Comparison of ENCODE assay signal across 35 cellular contexts in the genomic region with DNA sequence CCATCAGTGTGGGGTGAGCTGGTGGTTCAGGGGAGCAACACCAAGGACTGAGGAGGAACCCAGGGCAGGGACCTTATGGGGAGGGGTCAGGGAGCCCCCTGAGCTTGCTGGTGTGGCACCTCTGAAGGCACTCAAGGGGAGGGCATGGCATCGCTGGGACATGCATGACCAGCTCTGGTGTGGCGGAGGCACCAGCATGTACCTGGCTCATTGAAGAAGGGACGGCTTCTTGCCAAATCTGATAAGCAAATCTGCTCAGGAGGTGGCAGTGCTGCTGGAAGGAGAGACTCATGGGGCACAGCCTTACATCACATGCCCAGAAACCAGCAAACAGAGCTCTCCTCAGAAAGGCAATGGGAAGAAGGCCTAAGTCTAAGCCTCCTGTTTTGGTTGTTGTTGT.
"Had no signal": no experiment of that assay in that cellular context is flagged by ENCODE, and none has a peak within 500 bp of the region (broad histone marks: within the 10 kb centered on the region; RNA-seq: fewer than 3 reads in every experiment).

No MANE protein-coding gene starts in this region.

- H3K4me1 Mint-ChIP-seq: activated B cell treated with CpG ODN at 0.5 μM for 24 hours; activated naive CD4-positive, alpha-beta T cell treated with anti-CD3 and anti-CD28 coated beads, Interleukin-2, amount 10 ng/mL, durations not matched to agents 7 days and 5 days; activated naive CD8-positive, alpha-beta T cell treated with anti-CD3 and anti-CD28 coated beads, Interleukin-2, amount 50 U/mL, for 24 hours; brain had no signal

- H3K9me3 Mint-ChIP-seq: activated B cell treated with CpG ODN at 0.5 μM for 24 hours; activated T-helper 1 cell treated with anti-CD3 and anti-CD28 coated beads, Interleukin-12 subunit alpha, Interleukin-12 subunit beta, Interleukin-2, Interleukin-4 antibody, amounts not matched to agents 30 ng/mL and 10 ng/mL and 1 ng/mL, durations not matched to agents 14 hours and 24 hours and 36 hours; brain had no signal

- H3K27ac Mint-ChIP-seq: activated B cell treated with CpG ODN at 0.5 μM for 24 hours; activated CD4-positive, alpha-beta memory T cell treated with anti-CD3 and anti-CD28 coated beads for 36 hours; activated naive CD4-positive, alpha-beta T cell treated with anti-CD3 and anti-CD28 coated beads, Interleukin-2, amount 10 ng/mL, durations not matched to agents 7 days and 5 days; activated naive CD8-positive, alpha-beta T cell; activated naive CD8-positive, alpha-beta T cell treated with anti-CD3 and anti-CD28 coated beads, Interleukin-2, amount 50 U/mL, for 24 hours; activated T-helper 1 cell treated with anti-CD3 and anti-CD28 coated beads, Interleukin-12 subunit alpha, Interleukin-12 subunit beta, Interleukin-2, Interleukin-4 antibody, amounts not matched to agents 30 ng/mL and 10 ng/mL and 1 ng/mL, durations not matched to agents 14 hours and 24 hours and 36 hours had no signal

- H3K27me3 Mint-ChIP-seq: activated B cell treated with CpG ODN at 0.5 μM for 24 hours; activated CD4-positive, alpha-beta memory T cell treated with anti-CD3 and anti-CD28 coated beads for 36 hours; activated naive CD4-positive, alpha-beta T cell treated with anti-CD3 and anti-CD28 coated beads, Interleukin-2, amount 10 ng/mL, durations not matched to agents 7 days and 5 days; activated naive CD8-positive, alpha-beta T cell; activated naive CD8-positive, alpha-beta T cell treated with anti-CD3 and anti-CD28 coated beads, Interleukin-2, amount 50 U/mL, for 24 hours; brain had no signal

- ATAC-seq: activated naive CD8-positive, alpha-beta T cell treated with anti-CD3 and anti-CD28 coated beads, Interleukin-2, amount 50 U/mL, for 24 hours; activated T-cell treated with anti-CD3 and anti-CD28 coated beads, Interleukin-2, amount 50 U/mL, for 4 hours; Panc1 had no signal

- H3K27ac ChIP-seq: VCaP had no signal

- FAIRE-seq: bronchial epithelial cell had no signal

- H3K4me3 Mint-ChIP-seq: activated B cell treated with CpG ODN at 0.5 μM for 24 hours; activated CD4-positive, alpha-beta memory T cell treated with anti-CD3 and anti-CD28 coated beads for 36 hours; activated naive CD4-positive, alpha-beta T cell treated with anti-CD3 and anti-CD28 coated beads, Interleukin-2, amount 10 ng/mL, durations not matched to agents 7 days and 5 days; activated naive CD8-positive, alpha-beta T cell; activated naive CD8-positive, alpha-beta T cell treated with anti-CD3 and anti-CD28 coated beads, Interleukin-2, amount 50 U/mL, for 24 hours; activated T-cell treated with anti-CD3 and anti-CD28 coated beads, Interleukin-2, amount 50 U/mL, for 4 hours; activated T-helper 1 cell treated with anti-CD3 and anti-CD28 coated beads, Interleukin-12 subunit alpha, Interleukin-12 subunit beta, Interleukin-2, Interleukin-4 antibody, amounts not matched to agents 30 ng/mL and 10 ng/mL and 1 ng/mL, durations not matched to agents 14 hours and 24 hours and 36 hours; brain had no signal

- DNase-seq: activated B cell treated with CpG ODN at 0.5 μM for 24 hours; activated CD4-positive, alpha-beta memory T cell treated with anti-CD3 and anti-CD28 coated beads for 36 hours; activated CD4-positive, alpha-beta T cell treated with anti-CD3 and anti-CD28 coated beads for 4 hours; activated CD4-positive, alpha-beta T cell treated with anti-CD3 and anti-CD28 coated beads, Interleukin-2, amount 50 U/mL, for 1 hour; activated CD4-positive, CD25-positive, alpha-beta regulatory T cell treated with anti-CD3 and anti-CD28 coated beads, Interleukin-2, amount 50 U/mL, for 72 hours; activated CD8-positive, alpha-beta memory T cell treated with anti-CD3 and anti-CD28 coated beads, Interleukin-2, amount 50 U/mL, for 4 hours; activated gamma-delta T cell treated with Interleukin-2 at 50 U/mL for 16 hours; activated naive CD4-positive, alpha-beta T cell treated with anti-CD3 and anti-CD28 coated beads, Interleukin-2, amount 10 ng/mL, durations not matched to agents 7 days and 5 days; activated naive CD8-positive, alpha-beta T cell treated with anti-CD3 and anti-CD28 coated beads, Interleukin-2, amount 50 U/mL, for 24 hours; activated T-cell treated with anti-CD3 and anti-CD28 coated beads for 4 hours; activated T-cell treated with anti-CD3 and anti-CD28 coated beads, Interleukin-2, amount 50 U/mL, for 4 hours; anterior cingulate cortex; caudate nucleus; Kasumi-1; KG1; MM.1S; NCI-H1092 treated with DMSO at 0.1 percent for 48 hours; NCI-H1417; NCI-H146; NCI-H187; NCI-H2029 treated with DMSO at 0.1 percent for 48 hours; NCI-H2107; NCI-H2171; NCI-H524 treated with DMSO at 0.1 percent for 48 hours; SIG-M5; SW 1271; T-helper 1 cell; T-helper 2 cell; T-helper 9 cell had no signal
